ENCODE assay signal across 22 cellular contexts in the genomic region with DNA sequence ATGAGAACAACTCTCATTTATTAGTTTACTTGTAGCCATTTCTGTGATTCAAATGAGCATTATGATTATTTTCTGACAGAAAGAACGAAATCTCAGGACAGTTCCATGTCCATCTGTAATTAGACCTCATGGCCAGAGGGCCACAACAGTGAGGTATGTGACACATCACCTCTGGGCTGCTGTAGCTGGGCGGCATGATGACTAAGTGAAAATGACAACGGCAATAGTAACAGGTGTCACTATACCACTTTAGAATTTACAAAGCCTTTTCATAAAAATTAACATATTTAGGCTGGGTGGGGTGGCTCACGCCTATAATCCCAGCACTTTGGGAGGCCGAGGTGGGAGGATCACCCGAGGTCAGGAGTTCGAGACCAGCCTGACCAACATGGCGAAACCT.
DNase-seq lines count a peak whose midpoint lies in the region; ATAC-seq, FAIRE-seq and TF ChIP-seq lines count a peak whose summit lies in the region.
"Had no signal": no experiment of that assay in that cellular context is flagged by ENCODE, and none has a peak within 500 bp of the region (broad histone marks: within the 10 kb centered on the region; RNA-seq: fewer than 3 reads in every experiment).

No MANE protein-coding gene starts in this region.

- H3K27me3 ChIP-seq in astrocyte (ENCODE audit: insufficient read depth, low read length) (no peaks in the 10 kb centered on the region), mesenchymal stem cell (ENCODE audit: control insufficient read depth in 1 of 2, insufficient read depth in 1 of 2, low read length in 2 of 2) (no peaks in the 10 kb centered on the region), skeletal muscle satellite cell (ENCODE audit: control insufficient read depth, insufficient read depth, low read length) (no peaks in the 10 kb centered on the region), HepG2 (ENCODE audit: control insufficient read depth in 1 of 2, insufficient read depth in 2 of 2, low read length in 2 of 2) (no peaks in the 10 kb centered on the region; a peak in 1 of 5 replicates)
- H3K27me3 ChIP-seq: BLaER1 treated with 17β-estradiol and CSF1 and Interleukin-3, amounts not matched to agents 10 nM and 100 nM had no signal

- no peak for TF ChIP-seq POLR2A in HepG2 (IDR thresholded peaks at IDR 0.05; ENCODE audit: insufficient read depth in 1 of 2, low read depth in 2 of 2, low read length in 2 of 2)

- peak overlapping the region; percentile 12 for H2AK5ac ChIP-seq in mesenchymal stem cell (ENCODE audit: low read length, severe bottlenecking)

- no peak overlapping the region for H3K18ac ChIP-seq in mesenchymal stem cell (ENCODE audit: low read depth in 1 of 2, low read length in 2 of 2)

- H3K9ac ChIP-seq in astrocyte (ENCODE audit: low read length) (no peak overlapping the region), mesenchymal stem cell (ENCODE audit: low read length) (no peak overlapping the region), skeletal muscle satellite cell (ENCODE audit: low read depth, low read length) (peak overlapping the region; percentile 65), HepG2 (ENCODE audit: insufficient read depth, low read depth, low read length) (no peak overlapping the region)
- H3K9ac ChIP-seq: BLaER1 treated with 17β-estradiol and CSF1 and Interleukin-3, amounts not matched to agents 10 nM and 100 nM; SK-N-SH had no signal

- H3K4me2 ChIP-seq in astrocyte (ENCODE audit: low read length) (no peak overlapping the region), mesenchymal stem cell (ENCODE audit: low read length, poor library complexity, severe bottlenecking) (no peak overlapping the region), skeletal muscle satellite cell (ENCODE audit: low read length) (no peak overlapping the region), HepG2 (ENCODE audit: low read depth, low read length) (no peak overlapping the region)
- H3K4me2 ChIP-seq: BLaER1 treated with 17β-estradiol and CSF1 and Interleukin-3, amounts not matched to agents 10 nM and 100 nM; SK-N-SH had no signal

- H3K36me3 ChIP-seq in HEK293 (ENCODE audit: control insufficient read depth in 2 of 2, insufficient read depth in 1 of 2, low read length in 2 of 2) (no peaks in the 10 kb centered on the region), astrocyte (ENCODE audit: insufficient read depth, low read length) (no peaks in the 10 kb centered on the region), mesenchymal stem cell (ENCODE audit: control insufficient read depth in 1 of 2, insufficient read depth in 2 of 2, low read depth in 1 of 2, low read length in 2 of 2) (peaks cover 0 to 3% of the 10 kb centered on the region in 2 experiments), skeletal muscle satellite cell (ENCODE audit: insufficient read depth, low read length) (peaks cover 7% of the 10 kb centered on the region), HepG2 (replicated peaks in 1 of 2; ENCODE audit: control insufficient read depth in 1 of 2, insufficient read depth in 2 of 2, low read length in 2 of 2) (no peaks in the 10 kb centered on the region)

- peak overlapping the region in 1 of 2 experiments; percentile 42 for H2BK12ac ChIP-seq in mesenchymal stem cell (ENCODE audit: low read length in 2 of 2)

- no peak for TF ChIP-seq EP300 in HepG2 (IDR thresholded peaks at IDR 0.05; ENCODE audit: low read depth in 2 of 2, low read length in 2 of 2)
- no peak for TF ChIP-seq EP300 in HepG2 (CRISPR knock-in tag; IDR thresholded peaks at IDR 0.05; ENCODE audit: borderline replicate concordance)

- H2AFZ ChIP-seq in astrocyte (ENCODE audit: low read depth, low read length) (no peak overlapping the region), mesenchymal stem cell (ENCODE audit: low read depth, low read length) (no peak overlapping the region), HepG2 (ENCODE audit: low read length) (no peak overlapping the region)

- DNase-seq in astrocyte (ENCODE audit: low read depth) (no peak), mesenchymal stem cell (no peak), HepG2 (ENCODE audit: low spot score) (no peak), NCI-H524 treated with DMSO at 0.1 percent for 48 hours (lab: John Stamatoyannopoulos, UW) (no peak)
- DNase-seq: GF-D8, HFFc6, NCI-H1048, NCI-H1436 treated with DMSO at 0.1 percent for 48 hours, NCI-H2081, NCI-H510A, NCI-H82, SHP77, SK-N-SH had no signal

- 92% methylated on average over 7 of the region's 8 CpGs for WGBS in mesenchymal stem cell
- WGBS in HepG2 (ENCODE audit: low lambda C conversion rate), result 35% methylated on average over 8 of the region's 8 CpGs

- no peaks in the 10 kb centered on the region for H3K9me3 ChIP-seq in HEK293 (ENCODE audit: control insufficient read depth, insufficient read depth, low read depth, low read length)
- no peaks in the 10 kb centered on the region for H3K9me3 ChIP-seq in astrocyte (ENCODE audit: insufficient read depth, low read depth, low read length)
- no peaks in the 10 kb centered on the region for H3K9me3 ChIP-seq in mesenchymal stem cell (ENCODE audit: control insufficient read depth, low read length)
- H3K9me3 ChIP-seq in skeletal muscle satellite cell (replicated peaks; ENCODE audit: low read length), result no peaks in the 10 kb centered on the region
- no peaks in the 10 kb centered on the region for H3K9me3 ChIP-seq in HepG2 (ENCODE audit: low read length)
- H3K9me3 ChIP-seq: A549; BLaER1 treated with 17β-estradiol and CSF1 and Interleukin-3, amounts not matched to agents 10 nM and 100 nM; SK-N-SH had no signal

- H3K79me2 ChIP-seq in astrocyte (ENCODE audit: insufficient read depth, low read length) (peaks cover 8% of the 10 kb centered on the region), HepG2 (ENCODE audit: insufficient read depth, low read length) (no peaks in the 10 kb centered on the region)

- H2BK15ac ChIP-seq in mesenchymal stem cell (ENCODE audit: low read depth, poor library complexity, severe bottlenecking), result no peak overlapping the region

- H3K4me1 Mint-ChIP-seq in astrocyte (ENCODE audit: low read depth, unreplicated experiment), result peaks cover 61% of the 10 kb centered on the region

- H3K14ac ChIP-seq in mesenchymal stem cell (ENCODE audit: low read length in 2 of 2), result no peak overlapping the region

- TF ChIP-seq CTCF in HEK293 (tag by site-specific recombination; IDR thresholded peaks at IDR 0.05), result no peak
- no peak for TF ChIP-seq CTCF in astrocyte (IDR thresholded peaks at IDR 0.05; ENCODE audit: insufficient read depth, low read depth, low read length)
- no peak for TF ChIP-seq CTCF in HepG2 (CRISPR knock-in tag; IDR thresholded peaks at IDR 0.05)

- no peak overlapping the region for H4K91ac ChIP-seq in mesenchymal stem cell (ENCODE audit: low read length)

- H3K4me1 ChIP-seq in HEK293 (ENCODE audit: control insufficient read depth, insufficient read depth, low read length), result no peaks in the 10 kb centered on the region
- no peaks in the 10 kb centered on the region for H3K4me1 ChIP-seq in astrocyte (ENCODE audit: insufficient read depth, low read length)
- peaks cover 13% of the 10 kb centered on the region for H3K4me1 ChIP-seq in mesenchymal stem cell (ENCODE audit: control insufficient read depth, insufficient read depth, low read depth, low read length)
- H3K4me1 ChIP-seq in skeletal muscle satellite cell (ENCODE audit: control insufficient read depth, insufficient read depth, low read length), result peaks cover 41% of the 10 kb centered on the region
- no peaks in the 10 kb centered on the region for H3K4me1 ChIP-seq in HepG2 (ENCODE audit: insufficient read depth, low read length)

- no peak overlapping the region for H3K23ac ChIP-seq in mesenchymal stem cell (ENCODE audit: low read length in 2 of 2)

- H3K36me3 Mint-ChIP-seq in astrocyte (ENCODE audit: low read depth, unreplicated experiment), result peaks cover 28% of the 10 kb centered on the region
- H3K36me3 Mint-ChIP-seq: IgD-negative memory B cell had no signal

- H3K9me3 Mint-ChIP-seq in astrocyte (ENCODE audit: unreplicated experiment), result peaks cover 2% of the 10 kb centered on the region
- H3K9me3 Mint-ChIP-seq: HFFc6, IgD-negative memory B cell had no signal

- POLR2A ChIA-PET in HEK293 (lab: Yijun Ruan, JAX) (no interaction called here), HepG2 (lab: Yijun Ruan, JAX) (no interaction called here)

- H3K79me1 ChIP-seq in mesenchymal stem cell (replicated peaks; ENCODE audit: low read length, poor library complexity, severe bottlenecking), result peaks cover 11% of the 10 kb centered on the region

- ATAC-seq in HepG2 (no peak), HG02763 (IDR thresholded peaks at IDR 0.05; ENCODE audit: unreplicated experiment) (no peak), HG03139 (IDR thresholded peaks at IDR 0.05; ENCODE audit: unreplicated experiment) (no peak)
- ATAC-seq: A549 had no signal

- H3K27ac Mint-ChIP-seq in astrocyte (ENCODE audit: unreplicated experiment), result peak overlapping the region; percentile 60
- H3K27ac Mint-ChIP-seq: IgD-negative memory B cell had no signal

- no peak overlapping the region for H3K4me3 Mint-ChIP-seq in astrocyte (ENCODE audit: unreplicated experiment)
- H3K4me3 Mint-ChIP-seq: IgD-negative memory B cell had no signal

- H3K27me3 Mint-ChIP-seq in astrocyte (ENCODE audit: low read depth, unreplicated experiment), result no peaks in the 10 kb centered on the region

- FAIRE-seq in astrocyte (lab: Jason Lieb, UNC) (no peak), HepG2 (lab: Jason Lieb, UNC) (no peak)
- FAIRE-seq: A549, GM12892, H1 had no signal

- CTCF ChIA-PET in HEK293 (lab: Yijun Ruan, JAX), result no interaction called here
- CTCF ChIA-PET in HepG2 (lab: Yijun Ruan, JAX; ENCODE audit: low intra/inter-chr PET ratio, low total read pairs), result no interaction called here

- H3K4me3 ChIP-seq in HEK293 (ENCODE audit: low read depth, low read length) (no peak overlapping the region), astrocyte (ENCODE audit: insufficient read depth, low read depth, low read length) (no peak overlapping the region), mesenchymal stem cell (ENCODE audit: insufficient read depth in 1 of 2, low read depth in 1 of 2, low read length in 2 of 2) (no peak overlapping the region), skeletal muscle satellite cell (ENCODE audit: low read length) (no peak overlapping the region), HepG2 (replicated peaks in 1 of 3; ENCODE audit: insufficient read depth in 1 of 3, low read depth in 2 of 3, low read length in 3 of 3) (no peak overlapping the region)
- H3K4me3 ChIP-seq: A549; BLaER1 treated with 17β-estradiol and CSF1 and Interleukin-3, amounts not matched to agents 10 nM and 100 nM had no signal

- in situ Hi-C loops in HepG2 (cut with HindIII; ENCODE audit: extremely low pct_ligation_motif_present, low pct_unique_long_range_greater_than_20kb), result no loop called here

- no peak overlapping the region for H3K27ac ChIP-seq in HEK293 (ENCODE audit: extremely low read depth, low read depth, low read length)
- H3K27ac ChIP-seq in astrocyte (ENCODE audit: low read depth, low read length), result no peak overlapping the region
- H3K27ac ChIP-seq in mesenchymal stem cell (ENCODE audit: low read length, poor library complexity, severe bottlenecking), result peak overlapping the region; percentile 95
- H3K27ac ChIP-seq in HepG2 (ENCODE audit: extremely low read length, insufficient read depth, low read length), result no peak overlapping the region
- H3K27ac ChIP-seq: BLaER1 treated with 17β-estradiol and CSF1 and Interleukin-3, amounts not matched to agents 10 nM and 100 nM had no signal

- H4K20me1 ChIP-seq in astrocyte (ENCODE audit: insufficient read depth, low read length) (peaks cover 4% of the 10 kb centered on the region), HepG2 (ENCODE audit: insufficient read depth, low read length) (no peaks in the 10 kb centered on the region)
- H4K20me1 ChIP-seq: BLaER1 treated with 17β-estradiol and CSF1 and Interleukin-3, amounts not matched to agents 10 nM and 100 nM had no signal

- no TSS peak for BruUV-seq in HepG2 (replicated peaks; lab: Mats Ljungman, UMichigan)

- H2BK120ac ChIP-seq in mesenchymal stem cell (ENCODE audit: low read depth, low read length), result no peak overlapping the region

- H2BK5ac ChIP-seq in mesenchymal stem cell (ENCODE audit: low read depth, low read length, poor library complexity, severe bottlenecking), result no peak overlapping the region

- no peak for TF ChIP-seq RAD21 in HepG2 (CRISPR knock-in tag; IDR thresholded peaks at IDR 0.05)

- no peak overlapping the region for H3K4ac ChIP-seq in mesenchymal stem cell (ENCODE audit: low read depth in 1 of 2, low read length in 2 of 2)

- intact Hi-C loops in HepG2 (cut with micrococcal nuclease; ENCODE audit: unreplicated experiment), result no loop called here

- H4K8ac ChIP-seq in mesenchymal stem cell (ENCODE audit: low read length), result no peak overlapping the region
